ENCODE assay signal across 8 cellular contexts in the genomic region with DNA sequence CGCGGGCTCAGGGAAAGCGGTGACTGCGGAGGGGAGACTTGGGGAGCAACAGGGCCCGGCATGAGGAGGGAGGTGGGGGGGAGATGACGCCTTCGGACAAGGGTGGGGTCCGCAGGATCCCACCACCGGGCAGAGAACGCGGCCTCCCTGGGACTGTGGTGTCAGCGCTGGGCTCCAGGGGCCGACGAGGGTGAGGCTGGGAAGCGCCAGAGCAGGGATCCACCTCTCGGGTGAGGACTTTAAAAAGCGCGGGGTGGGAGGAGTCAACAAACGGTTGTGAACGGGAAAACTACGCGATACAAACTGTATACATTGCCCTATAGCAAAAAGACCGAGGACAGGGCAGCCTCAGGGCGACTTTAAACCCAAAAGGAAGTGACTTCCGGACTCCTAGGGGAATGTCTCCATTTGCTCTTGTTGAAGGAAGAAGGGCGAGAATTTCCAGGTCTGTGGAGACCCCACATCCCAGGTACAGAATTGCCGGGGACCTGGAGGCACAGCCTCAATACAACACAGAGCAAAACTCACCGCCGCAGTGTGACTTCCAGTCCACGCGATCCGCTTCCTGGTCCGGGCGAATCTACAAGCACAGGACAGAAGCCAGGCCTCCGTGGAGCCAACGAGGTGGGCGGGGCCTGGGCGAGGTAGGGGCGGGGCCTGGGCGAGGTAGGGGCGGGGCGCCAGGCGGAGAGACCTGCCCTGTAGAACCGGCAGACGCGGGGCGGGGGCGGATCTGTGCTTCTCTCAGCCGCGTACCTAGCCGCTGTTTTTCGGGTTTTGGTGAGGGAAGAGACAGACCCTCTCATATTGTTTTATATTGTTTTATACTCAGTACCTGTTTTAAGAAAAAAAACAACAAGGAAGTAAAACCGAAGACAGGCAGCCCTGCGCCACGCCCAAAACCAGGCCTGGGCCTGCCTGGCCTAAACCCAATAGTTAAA. TPM values are rescaled to one million over a fixed set of nuclear protein-coding genes. Genes with fewer than 3 reads are reported as not detected.
DNase-seq lines count a peak whose midpoint lies in the region; ATAC-seq, FAIRE-seq and TF ChIP-seq lines count a peak whose summit lies in the region.

TSS of gene ZNF888 (minus strand) at position 588 of the 941 bp plus-strand sequence. CDS start 5,555 bp downstream, outside the sequence.

- H3K4me1 ChIP-seq in mammary epithelial cell (ENCODE audit: insufficient read depth, low read length) (peaks cover 13% of the 10 kb centered on the region), small intestine (ENCODE audit: control insufficient read depth in 2 of 2, insufficient read depth in 1 of 2, low read depth in 1 of 2, low read length in 1 of 2) (peaks cover 0 to 5% of the 10 kb centered on the region in 2 donors)

- no peaks in the 10 kb centered on the region for H3K36me3 ChIP-seq in mammary epithelial cell (ENCODE audit: insufficient read depth, low read length)
- no peaks in the 10 kb centered on the region for H3K36me3 ChIP-seq in small intestine (ENCODE audit: control insufficient read depth in 2 of 2, insufficient read depth in 2 of 2, low read length in 2 of 2)

- dilution Hi-C loops in mammary epithelial cell (cut with HindIII; ENCODE audit: low sequenced_read_pairs), result no loop called here

- peak; percentile 93 for ATAC-seq in HG02840 (IDR thresholded peaks at IDR 0.05; ENCODE audit: low FRiP score, unreplicated experiment)

- H3K27me3 ChIP-seq in mammary epithelial cell (ENCODE audit: insufficient read depth, low read length) (no peaks in the 10 kb centered on the region), small intestine (ENCODE audit: control insufficient read depth in 2 of 2, insufficient read depth in 2 of 2, low read length in 2 of 2) (no peaks in the 10 kb centered on the region)

- WGBS in mammary epithelial cell (ENCODE audit: low coverage, missing lambda C conversion rate), result 1% methylated on average over 14 of the region's 55 CpGs
- WGBS in small intestine, 3 donors, result 1 to 3% (median 2%) methylated on average over 54 to 55 of the region's 55 CpGs

- H3K27ac ChIP-seq in mammary epithelial cell (ENCODE audit: insufficient read depth, low read depth, low read length) (peak within 1 kb of the TSS; percentile 81), small intestine (ENCODE audit: low read depth in 1 of 2, low read length in 1 of 2) (peak within 1 kb of the TSS; percentile 84 to 93)

- H4K20me1 ChIP-seq in mammary epithelial cell (ENCODE audit: insufficient read depth, low read length), result no peaks in the 10 kb centered on the region

- CTCF ChIA-PET in mammary epithelial cell (lab: Charles Lee; ENCODE audit: low non-redundant PET), result no interaction called here

- DNase-seq in GM12891 (ENCODE audit: insufficient read length, low spot score) (peak; percentile 83), NCI-H187 (lab: John Stamatoyannopoulos, UW) (peak; percentile 61 to 81), mammary epithelial cell (peak; percentile 86), iPS-NIHi11 (ENCODE audit: low spot score) (peak; percentile 93), small intestine (peak; percentile 90), NCI-H446 treated with DMSO at 0.1 percent for 48 hours (lab: John Stamatoyannopoulos, UW) (no peak)

- H2AFZ ChIP-seq in mammary epithelial cell (ENCODE audit: low read depth, low read length), result peak within 1 kb of the TSS; percentile 100

- BruUV-seq in mammary epithelial cell (replicated peaks; lab: Mats Ljungman, UMichigan), result TSS peak; percentile 67

- in situ Hi-C loops in mammary epithelial cell (cut with MboI; ENCODE audit: low sequenced_read_pairs in 2 of 2), result no loop called here

- peaks cover 16% of the 10 kb centered on the region for H3K79me2 ChIP-seq in mammary epithelial cell (ENCODE audit: insufficient read depth, low read length)

- intact Hi-C loops in mammary epithelial cell (cut with micrococcal nuclease), result loop anchor here (2.0 kb wide), 3 partner anchors 20 to 70 kb away; partner anchors contain the start of gene ZNF320

- H3K4me3 ChIP-seq in WI38 (ENCODE audit: low read depth, low read length) (peak within 1 kb of the TSS; percentile 78), mammary epithelial cell (replicated peaks in 1 of 3; ENCODE audit: insufficient read depth in 1 of 3, low read depth in 2 of 3, low read length in 3 of 3) (peak within 1 kb of the TSS; percentile 62 to 95 (median 69)), small intestine (ENCODE audit: low read depth in 1 of 2, low read length in 2 of 2) (peak within 1 kb of the TSS; percentile 53 to 63)

- TF ChIP-seq CTCF in WI38 (IDR thresholded peaks at IDR 0.05; ENCODE audit: low read depth, low read length) (no peak), mammary epithelial cell (conservative IDR thresholded peaks at IDR 0.05 in 1 of 2, IDR thresholded peaks at IDR 0.05 in 1 of 2; ENCODE audit: extremely low read depth in 1 of 2, insufficient read depth in 1 of 2, low read depth in 1 of 2, low read length in 2 of 2) (no peak)

- TF ChIP-seq POLR2A in GM12891 (IDR thresholded peaks at IDR 0.05; ENCODE audit: low read depth, low read length), result peak; percentile 68; the same call in 1 of the 2 replicates

- H3K9ac ChIP-seq in mammary epithelial cell (ENCODE audit: insufficient read depth, low read length), result peak within 1 kb of the TSS; percentile 80

- peak within 1 kb of the TSS; percentile 97 for H3K4me2 ChIP-seq in mammary epithelial cell (ENCODE audit: insufficient read depth, low read depth, low read length)

- no peaks in the 10 kb centered on the region for H3K9me3 ChIP-seq in mammary epithelial cell (replicated peaks; ENCODE audit: insufficient read depth, low read length)
- no peaks in the 10 kb centered on the region for H3K9me3 ChIP-seq in small intestine (ENCODE audit: control insufficient read depth, low read depth)

- FAIRE-seq in GM12891 (lab: Jason Lieb, UNC) (peak; percentile 85), small intestine (lab: Jason Lieb, UNC) (no peak)

TF ChIP-seq in GM12891, 5 proteins besides CTCF, POLR2A, EP300 and RAD21:
- TF ChIP-seq POLR2AphosphoS5 (IDR thresholded peaks at IDR 0.05; ENCODE audit: low read depth, low read length) (peak; percentile 71; the same call in 1 of the 2 replicates), SPI1 (IDR thresholded peaks at IDR 0.05; ENCODE audit: low read depth, low read length) (no peak), TAF1 (IDR thresholded peaks at IDR 0.05; ENCODE audit: low read depth, low read length) (peak; percentile 39; the same call in 1 of the 2 replicates), PAX5 (IDR thresholded peaks at IDR 0.05; ENCODE audit: insufficient read depth, low read length, severe bottlenecking) (no peak)
TF ChIP-seq in GM12891: peak in this region for 2.

RNA-seq across cellular contexts. Expression of gene ZNF888, which starts in this region (rescaled TPM):
- 2.0 TPM for polyA plus RNA-seq in GM12891 (2012; ENCODE audit: low read depth, missing spikeins)
- 1 to 10 TPM; 5.7 to 6.0 TPM for total RNA-seq in mammary epithelial cell
- polyA plus RNA-seq in mammary epithelial cell (2.3 TPM), small intestine (1 to 10 TPM; 1.9 to 3.0 (median 2.0) TPM)
- 9.3 TPM for polyA minus RNA-seq in mammary epithelial cell
